ENCODE assay signal across 8 cellular contexts in the genomic region with DNA sequence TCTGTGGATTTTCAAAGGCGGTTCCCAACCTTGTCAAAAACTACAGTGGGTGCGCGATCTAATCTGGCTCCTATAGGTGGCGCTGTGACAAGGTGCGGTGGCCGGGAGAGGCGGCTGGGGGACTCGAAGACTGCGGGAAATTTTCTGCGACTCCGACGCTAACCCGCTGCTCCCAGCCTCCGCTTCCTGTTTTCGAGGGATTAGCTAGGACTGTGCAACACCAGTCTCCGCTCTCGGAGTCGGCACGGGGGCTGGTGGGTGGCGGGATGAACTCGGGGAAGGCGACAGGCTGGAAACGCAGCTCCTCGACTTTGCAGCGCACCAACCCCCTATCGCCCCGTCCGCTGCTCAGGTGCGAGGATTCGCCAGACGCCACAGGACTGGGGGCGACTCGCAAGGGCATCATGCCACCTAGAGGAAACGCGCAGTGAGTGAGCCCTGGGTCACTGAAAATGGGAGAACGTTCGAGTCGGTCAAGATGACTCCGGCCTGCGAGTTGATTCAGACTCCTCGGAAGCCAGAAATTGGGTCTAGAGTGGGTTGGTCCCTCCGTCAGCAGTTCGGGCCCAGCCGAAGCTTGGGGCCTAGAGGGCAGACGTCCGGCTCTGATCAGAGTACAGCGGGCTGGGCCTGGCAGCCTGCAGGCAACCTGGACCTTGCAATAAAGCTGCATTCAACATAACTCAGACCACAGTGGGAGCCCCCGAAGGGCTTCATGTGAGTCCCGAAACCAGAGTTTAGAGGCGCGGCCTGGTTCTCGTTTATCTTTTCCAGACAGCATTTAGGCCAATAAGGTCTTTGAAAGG. TPM values are rescaled to one million over a fixed set of nuclear protein-coding genes. Genes with fewer than 3 reads are reported as not detected.
DNase-seq lines count a peak whose midpoint lies in the region; ATAC-seq and TF ChIP-seq lines count a peak whose summit lies in the region.

No MANE protein-coding gene starts in this region.

- H3K27ac ChIP-seq in CD8-positive, alpha-beta memory T cell (ENCODE audit: low read depth, low read length) = no peak overlapping the region

- peak overlapping the region in 4 of 7 donors; percentile 3 to 76 (median 14) for H3K4me3 Mint-ChIP-seq in CD8-positive, alpha-beta memory T cell
- H3K4me3 Mint-ChIP-seq in activated naive CD8-positive, alpha-beta T cell treated with anti-CD3 and anti-CD28 coated beads, Interleukin-2, amount 10 ng/mL, durations not matched to agents 7 days and 5 days = no peak overlapping the region

- no peaks in the 10 kb centered on the region for H3K4me1 ChIP-seq in CD8-positive, alpha-beta memory T cell (ENCODE audit: insufficient read depth, low read length)

- H3K27me3 ChIP-seq in CD8-positive, alpha-beta memory T cell (ENCODE audit: insufficient read depth, low read length, poor library complexity, severe bottlenecking) = peaks cover 41% of the 10 kb centered on the region

- peaks cover 3 to 28% (median 22%) of the 10 kb centered on the region in 3 donors for H3K4me1 Mint-ChIP-seq in CD8-positive, alpha-beta memory T cell
- H3K4me1 Mint-ChIP-seq in activated naive CD8-positive, alpha-beta T cell treated with anti-CD3 and anti-CD28 coated beads, Interleukin-2, amount 10 ng/mL, durations not matched to agents 7 days and 5 days = peaks cover 3% of the 10 kb centered on the region

- H3K4me3 ChIP-seq in CD8-positive, alpha-beta memory T cell (ENCODE audit: low read length) = no peak overlapping the region

- H3K9me3 Mint-ChIP-seq in CD8-positive, alpha-beta memory T cell = peaks cover 0 to 32% (median 12%) of the 10 kb centered on the region in 5 donors
- peaks cover 4% of the 10 kb centered on the region for H3K9me3 Mint-ChIP-seq in activated naive CD8-positive, alpha-beta T cell treated with anti-CD3 and anti-CD28 coated beads, Interleukin-2, amount 10 ng/mL, durations not matched to agents 7 days and 5 days

- TF ChIP-seq POLR2A in GM18505 (IDR thresholded peaks at IDR 0.05; ENCODE audit: borderline replicate concordance, extremely low read depth, insufficient read depth, insufficient read length) = no peak

- DNase-seq in CD8-positive, alpha-beta memory T cell = no peak
- DNase-seq in activated naive CD8-positive, alpha-beta T cell treated with anti-CD3 and anti-CD28 coated beads, Interleukin-2, amount 10 ng/mL, durations not matched to agents 7 days and 5 days = peak; percentile 37
- DNase-seq in left colon (peak in 1 of 2 donors; percentile 50), activated gamma-delta T cell (lab: John Stamatoyannopoulos, UW) (no peak)

- ATAC-seq in HG03442 (IDR thresholded peaks at IDR 0.05; ENCODE audit: unreplicated experiment) (peak; percentile 40), left colon (peak; percentile 59), GM18505 (IDR thresholded peaks at IDR 0.05; ENCODE audit: unreplicated experiment) (no peak), GM21576 (IDR thresholded peaks at IDR 0.05; ENCODE audit: unreplicated experiment) (no peak), HG03520 (IDR thresholded peaks at IDR 0.05; ENCODE audit: unreplicated experiment) (no peak)
- no peak for ATAC-seq in activated naive CD8-positive, alpha-beta T cell treated with anti-CD3 and anti-CD28 coated beads, Interleukin-2, amount 10 ng/mL, durations not matched to agents 7 days and 5 days (ENCODE audit: low read depth)

- no peaks in the 10 kb centered on the region for H3K36me3 ChIP-seq in CD8-positive, alpha-beta memory T cell (ENCODE audit: insufficient read depth, low read length)

- peaks cover 69 to 97% of the 10 kb centered on the region in 2 donors for H3K27me3 Mint-ChIP-seq in CD8-positive, alpha-beta memory T cell
- H3K27me3 Mint-ChIP-seq in activated naive CD8-positive, alpha-beta T cell treated with anti-CD3 and anti-CD28 coated beads, Interleukin-2, amount 10 ng/mL, durations not matched to agents 7 days and 5 days = peaks cover 88% of the 10 kb centered on the region

- POLR2A ChIA-PET in CD8-positive, alpha-beta memory T cell (lab: Charles Lee) = no interaction called here
- POLR2A ChIA-PET in activated naive CD8-positive, alpha-beta T cell treated with anti-CD3 and anti-CD28 coated beads, Interleukin-2, amount 10 ng/mL, durations not matched to agents 7 days and 5 days (lab: Charles Lee) = no interaction called here

- H3K27ac Mint-ChIP-seq in CD8-positive, alpha-beta memory T cell = peak overlapping the region in 2 of 8 donors; percentile 0 to 30
- H3K27ac Mint-ChIP-seq in activated naive CD8-positive, alpha-beta T cell treated with anti-CD3 and anti-CD28 coated beads, Interleukin-2, amount 10 ng/mL, durations not matched to agents 7 days and 5 days = no peak overlapping the region

- H3K36me3 Mint-ChIP-seq in CD8-positive, alpha-beta memory T cell = peaks cover 0 to 1% (median 0%) of the 10 kb centered on the region in 3 donors
- peaks cover 4% of the 10 kb centered on the region for H3K36me3 Mint-ChIP-seq in activated naive CD8-positive, alpha-beta T cell treated with anti-CD3 and anti-CD28 coated beads, Interleukin-2, amount 10 ng/mL, durations not matched to agents 7 days and 5 days

- H3K9me3 ChIP-seq in CD8-positive, alpha-beta memory T cell (ENCODE audit: low read length) = no peaks in the 10 kb centered on the region

- intact Hi-C loops in left colon (cut with DNase I, micrococcal nuclease) = no loop called here

- CTCF ChIA-PET in CD8-positive, alpha-beta memory T cell (lab: Charles Lee) = no interaction called here

RNA-seq across cellular contexts. Expression of a gene that starts 5.5 kb away (rescaled TPM):
- total RNA-seq in CD8-positive, alpha-beta memory T cell = not detected
- polyA plus RNA-seq in CD8-positive, alpha-beta memory T cell = not detected
- total RNA-seq in activated naive CD8-positive, alpha-beta T cell treated with anti-CD3 and anti-CD28 coated beads, Interleukin-2, amount 10 ng/mL, durations not matched to agents 7 days and 5 days = not detected
- total RNA-seq in left colon = under 1 TPM; 0.22 to 0.24 TPM

Comparison
In these comparisons a context has a peak if more than half of its experiments do, and no peak if none do; other contexts are left out.
1. ATAC-seq: peak in HG03442 (single experiment) and left colon (single experiment); none in activated naive CD8-positive, alpha-beta T cell treated with anti-CD3 and anti-CD28 coated beads, Interleukin-2, amount 10 ng/mL, durations not matched to agents 7 days and 5 days (single experiment), GM18505 (single experiment), GM21576 (single experiment) and HG03520 (single experiment).